In the genomic region with DNA sequence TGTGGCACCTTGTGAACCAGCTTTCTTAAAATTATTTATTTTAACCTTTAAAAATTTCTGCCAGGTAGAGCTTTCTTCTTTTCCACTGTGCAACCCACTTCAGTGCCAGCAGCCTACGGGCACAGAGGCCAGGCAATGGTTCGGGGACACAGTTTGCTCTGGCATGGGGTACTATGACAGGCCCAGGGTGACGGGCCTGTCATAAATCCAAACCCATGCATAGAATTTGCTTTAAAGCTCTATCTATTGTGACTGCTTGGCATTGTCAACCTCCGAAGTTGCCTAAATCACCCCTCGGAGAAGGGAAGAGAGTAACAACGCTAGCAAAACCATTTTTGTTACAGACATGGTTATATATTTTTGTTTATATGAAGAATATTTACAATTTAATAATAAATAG, we compare ENCODE assay signal across 8 cellular contexts. TPM values are rescaled to one million over a fixed set of nuclear protein-coding genes. Genes with fewer than 3 reads are reported as not detected.
DNase-seq lines count a peak whose midpoint lies in the region; ATAC-seq and TF ChIP-seq lines count a peak whose summit lies in the region.

No MANE protein-coding gene starts in this region.

- H3K9me3 ChIP-seq in iPS-20b (ENCODE audit: insufficient read depth, low read depth, low read length) (no peaks in the 10 kb centered on the region), thoracic aorta (no peaks in the 10 kb centered on the region)

- TF ChIP-seq CTCF in WI38 (IDR thresholded peaks at IDR 0.05; ENCODE audit: low read depth, low read length), result no peak
- no peak for TF ChIP-seq CTCF in thoracic aorta (IDR thresholded peaks at IDR 0.05)

- peaks cover 77% of the 10 kb centered on the region for H3K4me1 Mint-ChIP-seq in activated T-cell treated with anti-CD3 and anti-CD28 coated beads, Interleukin-2, amount 50 U/mL, for 72 hours (ENCODE audit: low read depth)

- H3K9me3 Mint-ChIP-seq in activated T-cell treated with anti-CD3 and anti-CD28 coated beads, Interleukin-2, amount 50 U/mL, for 72 hours, result no peaks in the 10 kb centered on the region

- no peak for ATAC-seq in activated T-cell treated with anti-CD3 and anti-CD28 coated beads, Interleukin-2, amount 50 U/mL, for 72 hours (replicated peaks in 1 of 2)
- ATAC-seq in thoracic aorta (ENCODE audit: insufficient number of reproducible peaks, low FRiP score, low read depth), result no peak
- ATAC-seq in GM21825 (IDR thresholded peaks at IDR 0.05; ENCODE audit: unreplicated experiment), result no peak

- H3K27ac Mint-ChIP-seq in activated T-cell treated with anti-CD3 and anti-CD28 coated beads, Interleukin-2, amount 50 U/mL, for 72 hours, result no peak overlapping the region

- no peak overlapping the region for H3K9ac ChIP-seq in iPS-20b (ENCODE audit: low read depth, low read length)

- peaks cover 35% of the 10 kb centered on the region for H3K36me3 ChIP-seq in iPS-20b (ENCODE audit: insufficient read depth, low read depth, low read length)
- H3K36me3 ChIP-seq in thoracic aorta, result peaks cover 28% of the 10 kb centered on the region

- no peak overlapping the region for H3K27ac ChIP-seq in iPS-20b (ENCODE audit: low read length)
- peak overlapping the region; percentile 92 to 93 for H3K27ac ChIP-seq in thoracic aorta

- peak overlapping the region; percentile 55 to 71 for H3K4me3 Mint-ChIP-seq in activated T-cell treated with anti-CD3 and anti-CD28 coated beads, Interleukin-2, amount 50 U/mL, for 72 hours

- H3K27me3 Mint-ChIP-seq in activated T-cell treated with anti-CD3 and anti-CD28 coated beads, Interleukin-2, amount 50 U/mL, for 72 hours (ENCODE audit: low read depth), result no peaks in the 10 kb centered on the region

- peak overlapping the region; percentile 75 for H3K4me3 ChIP-seq in WI38 (ENCODE audit: low read depth, low read length)
- peak overlapping the region; percentile 73 for H3K4me3 ChIP-seq in iPS-20b (ENCODE audit: low read length)
- H3K4me3 ChIP-seq in thoracic aorta, result peak overlapping the region; percentile 79

- peaks cover 21% of the 10 kb centered on the region; the same call in 1 of the 2 replicates for H3K27me3 ChIP-seq in iPS-20b (ENCODE audit: insufficient read depth, low read length)
- no peaks in the 10 kb centered on the region for H3K27me3 ChIP-seq in thoracic aorta (replicated peaks; ENCODE audit: insufficient read depth)

- peaks cover 13 to 25% of the 10 kb centered on the region in 2 donors for H3K36me3 Mint-ChIP-seq in activated T-cell treated with anti-CD3 and anti-CD28 coated beads, Interleukin-2, amount 50 U/mL, for 72 hours (ENCODE audit: insufficient read depth in 2 of 2)

- H3K4me1 ChIP-seq in iPS-20b (ENCODE audit: insufficient read depth, low read length), result no peaks in the 10 kb centered on the region; the same call in 1 of the 2 replicates
- peaks cover 14 to 52% of the 10 kb centered on the region in 2 donors for H3K4me1 ChIP-seq in thoracic aorta (ENCODE audit: control insufficient read depth in 1 of 2, low read depth in 2 of 2)

- no peak for DNase-seq in activated T-cell treated with anti-CD3 and anti-CD28 coated beads, Interleukin-2, amount 50 U/mL, for 72 hours
- DNase-seq in activated T-cell treated with anti-CD3 and anti-CD28 coated beads, Interleukin-2, amount 50 U/mL, for 48 hours, result no peak
- no peak for DNase-seq in thoracic aorta (ENCODE audit: low spot score)
- no peak for DNase-seq in activated effector memory CD4-positive, alpha-beta T cell treated with anti-CD3 and anti-CD28 coated beads, Interleukin-2, amount 50 U/mL, for 16 hours
- no peak for DNase-seq in mesenteric fat pad (ENCODE audit: low spot score)

RNA-seq across cellular contexts. Expression of a gene that starts 1.5 kb away (rescaled TPM):
- total RNA-seq in activated T-cell treated with anti-CD3 and anti-CD28 coated beads, Interleukin-2, amount 50 U/mL, for 72 hours, result 10 to 100 TPM; 72.0 to 73.5 TPM
- total RNA-seq in thoracic aorta (100 to 1,000 TPM; 104 to 123 TPM), mesenteric fat pad (32.8 TPM)
